Comparison of ENCODE assay signal across 1 cellular context in genomic region chr12:114684098-114684869, GRCh38.
TF ChIP-seq lines count a peak whose summit lies in the region.

Gene TBX3 (minus strand): TSS chr12:114684175. CDS start chr12:114683200, 975 bp downstream.

TF ChIP-seq in HepG2, 621 proteins besides CTCF, POLR2A, EP300 and RAD21 (continued from another document and continues in another):
- TF ChIP-seq AFF4 (CRISPR knock-in tag; IDR thresholded peaks at IDR 0.05) (no peak; the same call in 1 of the 2 replicates), ZBTB33 (CRISPR knock-in tag; IDR thresholded peaks at IDR 0.05) (peak; percentile 41; the same call in 1 of the 2 replicates), ZNF468 (CRISPR knock-in tag; IDR thresholded peaks at IDR 0.05) (0 out of 2 replicates have a peak, but pooled peaks have one; percentile 80), MED13 (CRISPR knock-in tag; IDR thresholded peaks at IDR 0.05) (0 out of 2 replicates have a peak, but pooled peaks have one; percentile 24), BCLAF1 (IDR thresholded peaks at IDR 0.05) (no peak), THAP9 (CRISPR knock-in tag; IDR thresholded peaks at IDR 0.05; ENCODE audit: borderline replicate concordance) (peak; percentile 54; the same call in 1 of the 2 replicates), SALL1 (CRISPR knock-in tag; IDR thresholded peaks at IDR 0.05) (peak; percentile 93), ZNF558 (CRISPR knock-in tag; IDR thresholded peaks at IDR 0.05; ENCODE audit: borderline replicate concordance) (no peak), MED8 (CRISPR knock-in tag; IDR thresholded peaks at IDR 0.05; ENCODE audit: insufficient replicate concordance) (peak; percentile 76), ZNF44 (CRISPR knock-in tag; IDR thresholded peaks at IDR 0.05) (no peak; the same call in 1 of the 2 replicates), ZNF556 (CRISPR knock-in tag; IDR thresholded peaks at IDR 0.05; ENCODE audit: borderline replicate concordance) (peak; percentile 45; the same call in 1 of the 2 replicates), DRAP1 (CRISPR knock-in tag; IDR thresholded peaks at IDR 0.05) (peak; percentile 93), NAIF1 (CRISPR knock-in tag; IDR thresholded peaks at IDR 0.05; ENCODE audit: borderline replicate concordance) (peak; percentile 78; the same call in 1 of the 2 replicates), FOXK1 (CRISPR knock-in tag; IDR thresholded peaks at IDR 0.05; ENCODE audit: borderline replicate concordance, low read depth) (peak; percentile 80), ZBTB42 (CRISPR knock-in tag; IDR thresholded peaks at IDR 0.05) (no peak; the same call in 1 of the 2 replicates), SKI (IDR thresholded peaks at IDR 0.05; ENCODE audit: partially characterized antibody) (peak; percentile 77), ZFP90 (CRISPR knock-in tag; IDR thresholded peaks at IDR 0.05; ENCODE audit: borderline replicate concordance) (peak; percentile 92), RAD51 (IDR thresholded peaks at IDR 0.05; ENCODE audit: borderline replicate concordance) (no peak), ZNF326 (CRISPR knock-in tag; IDR thresholded peaks at IDR 0.05; ENCODE audit: borderline replicate concordance) (no peak), KDM5A (IDR thresholded peaks at IDR 0.05; ENCODE audit: borderline replicate concordance, low read length) (no peak), ZBTB49 (CRISPR knock-in tag; IDR thresholded peaks at IDR 0.05; ENCODE audit: borderline replicate concordance) (no peak), CENPX (CRISPR knock-in tag; IDR thresholded peaks at IDR 0.05) (no peak), ZNF616 (CRISPR knock-in tag; IDR thresholded peaks at IDR 0.05; ENCODE audit: low read depth) (no peak; the same call in 1 of the 2 replicates), ATF7-NPFF (CRISPR knock-in tag; IDR thresholded peaks at IDR 0.05; ENCODE audit: low read depth) (peak; percentile 71), ZNF776 (CRISPR knock-in tag; IDR thresholded peaks at IDR 0.05) (0 out of 2 replicates have a peak, but pooled peaks have one; percentile 83), NFAT5 (CRISPR knock-in tag; IDR thresholded peaks at IDR 0.05) (no peak), SMYD3 (CRISPR knock-in tag; IDR thresholded peaks at IDR 0.05) (peak; percentile 23; the same call in 1 of the 2 replicates), SOX13 (IDR thresholded peaks at IDR 0.05) (peak; percentile 75), SOX13 (CRISPR knock-in tag; conservative IDR thresholded peaks at IDR 0.05 in 1 of 2, IDR thresholded peaks at IDR 0.05 in 1 of 2) (peak in 1 of 2 experiments; percentile 81; a peak in 2 of 4 replicates), GABPA (IDR thresholded peaks at IDR 0.05; ENCODE audit: low read depth, low read length) (no peak), GABPA (CRISPR knock-in tag; IDR thresholded peaks at IDR 0.05; ENCODE audit: low read depth) (no peak; the same call in 1 of the 2 replicates), ZNF263 (CRISPR knock-in tag; IDR thresholded peaks at IDR 0.05) (peak; percentile 73), HNRNPH1 (optimal IDR thresholded peaks at IDR 0.05; ENCODE audit: low read depth, low read length) (no peak), ZNF280B (CRISPR knock-in tag; IDR thresholded peaks at IDR 0.05; ENCODE audit: borderline replicate concordance) (no peak), ZNF772 (CRISPR knock-in tag; IDR thresholded peaks at IDR 0.05) (peak; percentile 72; the same call in 1 of the 2 replicates)
